In the genomic region with DNA sequence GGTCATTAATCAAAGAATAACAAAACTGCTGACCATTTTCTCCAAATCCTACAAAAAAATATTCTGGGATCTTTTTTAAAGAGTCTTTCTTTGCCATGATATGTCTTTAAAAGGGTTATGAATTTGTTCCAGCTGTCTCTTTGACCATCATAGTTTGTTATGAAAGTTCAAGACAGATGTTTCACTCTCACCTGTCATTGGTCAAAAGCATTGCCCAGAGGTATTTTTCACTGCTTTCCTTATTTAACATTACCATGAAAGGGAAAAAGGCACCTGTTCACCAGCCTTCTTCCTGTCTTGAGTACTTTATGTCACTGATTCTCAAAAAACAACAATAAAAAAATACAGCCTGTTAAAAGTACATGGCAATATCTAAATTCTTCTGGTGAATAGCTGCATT, we compare ENCODE assay signal across 33 cellular contexts.
"Had no signal": no experiment of that assay in that cellular context is flagged by ENCODE, and none has a peak within 500 bp of the region (broad histone marks: within the 10 kb centered on the region; RNA-seq: fewer than 3 reads in every experiment).

No MANE protein-coding gene starts in this region.

- H3K4me3 Mint-ChIP-seq: activated B cell treated with CpG ODN at 0.5 μM for 24 hours; activated CD4-positive, alpha-beta memory T cell treated with anti-CD3 and anti-CD28 coated beads for 36 hours; activated CD4-positive, alpha-beta T cell treated with anti-CD3 and anti-CD28 coated beads, Interleukin-2, amount 10 ng/mL, durations not matched to agents 24 days and 14 days; activated CD8-positive, alpha-beta T cell treated with anti-CD3 and anti-CD28 coated beads for 36 hours; activated naive CD4-positive, alpha-beta T cell treated with anti-CD3 and anti-CD28 coated beads for 36 hours; activated naive CD8-positive, alpha-beta T cell treated with anti-CD3 and anti-CD28 coated beads for 36 hours; activated T-cell treated with anti-CD3 and anti-CD28 coated beads, Interleukin-2, amount 50 U/mL, for 4 hours; activated T-cell treated with anti-CD3 and anti-CD28 coated beads, Interleukin-2, amount 50 U/mL, for 72 hours; activated T-helper 1 cell treated with anti-CD3 and anti-CD28 coated beads, Interleukin-12 subunit alpha, Interleukin-12 subunit beta, Interleukin-2, Interleukin-4 antibody, amounts not matched to agents 30 ng/mL and 10 ng/mL and 1 ng/mL, durations not matched to agents 14 hours and 24 hours and 36 hours; activated T-helper 17 cell treated with anti-CD3 and anti-CD28 coated beads, Interleukin-2, amount 50 U/mL, for 72 hours; T-helper 2 cell treated with Interferon-gamma antibody and Interleukin-4, amounts not matched to agents 5 μg/mL and 100 μg/mL, for 36 hours had no signal

- DNase-seq: activated B cell treated with CpG ODN at 0.5 μM for 24 hours; activated CD4-positive, alpha-beta memory T cell treated with anti-CD3 and anti-CD28 coated beads for 36 hours; activated CD4-positive, alpha-beta T cell treated with anti-CD3 and anti-CD28 coated beads for 4 hours; activated CD4-positive, alpha-beta T cell treated with anti-CD3 and anti-CD28 coated beads, Interleukin-2, amount 10 ng/mL, durations not matched to agents 24 days and 14 days; activated CD4-positive, alpha-beta T cell treated with anti-CD3 and anti-CD28 coated beads, Interleukin-2, amount 50 U/mL, for 1 hour; activated CD4-positive, alpha-beta T cell treated with anti-CD3 and anti-CD28 coated beads, Interleukin-2, amount 50 U/mL, for 4 hours; activated CD4-positive, CD25-positive, alpha-beta regulatory T cell treated with anti-CD3 and anti-CD28 coated beads, Interleukin-2, amount 50 U/mL, for 72 hours; activated CD8-positive, alpha-beta memory T cell treated with anti-CD3 and anti-CD28 coated beads, Interleukin-2, amount 50 U/mL, for 4 hours; activated CD8-positive, alpha-beta T cell treated with anti-CD3 and anti-CD28 coated beads for 36 hours; activated effector memory CD4-positive, alpha-beta T cell treated with anti-CD3 and anti-CD28 coated beads, Interleukin-2, amount 50 U/mL, for 16 hours; activated gamma-delta T cell treated with Interleukin-2 at 50 U/mL for 16 hours; activated naive CD4-positive, alpha-beta T cell; activated naive CD4-positive, alpha-beta T cell treated with anti-CD3 and anti-CD28 coated beads for 36 hours; activated naive CD4-positive, alpha-beta T cell treated with anti-CD3 and anti-CD28 coated beads, Interleukin-2, amount 50 U/mL, for 16 hours; activated naive CD8-positive, alpha-beta T cell treated with anti-CD3 and anti-CD28 coated beads for 36 hours; activated T-cell treated with anti-CD3 and anti-CD28 coated beads for 4 hours; activated T-cell treated with anti-CD3 and anti-CD28 coated beads, Interleukin-2, amount 50 U/mL, for 1 hour; activated T-cell treated with anti-CD3 and anti-CD28 coated beads, Interleukin-2, amount 50 U/mL, for 4 hours; activated T-cell treated with anti-CD3 and anti-CD28 coated beads, Interleukin-2, amount 50 U/mL, for 72 hours; adrenal gland; amniotic stem cell; aorta; body of pancreas; brain microvascular endothelial cell; central memory CD4-positive, alpha-beta T cell; T-helper 2 cell; T-helper 9 cell had no signal

- H3K27me3 Mint-ChIP-seq: activated B cell treated with CpG ODN at 0.5 μM for 24 hours; activated CD4-positive, alpha-beta memory T cell treated with anti-CD3 and anti-CD28 coated beads for 36 hours; activated CD4-positive, alpha-beta T cell treated with anti-CD3 and anti-CD28 coated beads, Interleukin-2, amount 10 ng/mL, durations not matched to agents 24 days and 14 days; activated CD8-positive, alpha-beta T cell treated with anti-CD3 and anti-CD28 coated beads for 36 hours; activated naive CD8-positive, alpha-beta T cell treated with anti-CD3 and anti-CD28 coated beads for 36 hours; activated T-helper 17 cell treated with anti-CD3 and anti-CD28 coated beads, Interleukin-2, amount 50 U/mL, for 72 hours had no signal

- ATAC-seq: activated CD8-positive, alpha-beta T cell treated with anti-CD3 and anti-CD28 coated beads for 36 hours; activated naive CD4-positive, alpha-beta T cell treated with anti-CD3 and anti-CD28 coated beads, Interleukin-2, amount 50 U/mL, for 72 hours; activated T-cell treated with anti-CD3 and anti-CD28 coated beads, Interleukin-2, amount 50 U/mL, for 4 hours; activated T-cell treated with anti-CD3 and anti-CD28 coated beads, Interleukin-2, amount 50 U/mL, for 72 hours; activated T-helper 17 cell treated with anti-CD3 and anti-CD28 coated beads, Interleukin-2, amount 50 U/mL, for 72 hours; body of pancreas had no signal

- H3K27me3 ChIP-seq: adrenal gland, body of pancreas, brain microvascular endothelial cell, breast epithelium had no signal

- H3K27ac ChIP-seq: adrenal gland, body of pancreas, brain microvascular endothelial cell, breast epithelium, VCaP had no signal

- H3K36me3 ChIP-seq: adrenal gland, brain microvascular endothelial cell, breast epithelium had no signal

- H3K9me3 Mint-ChIP-seq: activated CD4-positive, alpha-beta T cell treated with anti-CD3 and anti-CD28 coated beads, Interleukin-2, amount 10 ng/mL, durations not matched to agents 24 days and 14 days had no signal

- H3K27ac Mint-ChIP-seq: activated B cell treated with CpG ODN at 0.5 μM for 24 hours; activated CD4-positive, alpha-beta memory T cell treated with anti-CD3 and anti-CD28 coated beads for 36 hours; activated CD4-positive, alpha-beta T cell treated with anti-CD3 and anti-CD28 coated beads, Interleukin-2, amount 10 ng/mL, durations not matched to agents 24 days and 14 days; activated CD8-positive, alpha-beta T cell treated with anti-CD3 and anti-CD28 coated beads for 36 hours; activated naive CD4-positive, alpha-beta T cell treated with anti-CD3 and anti-CD28 coated beads for 36 hours; activated naive CD4-positive, alpha-beta T cell treated with anti-CD3 and anti-CD28 coated beads, Interleukin-2, amount 50 U/mL, for 72 hours; activated naive CD8-positive, alpha-beta T cell treated with anti-CD3 and anti-CD28 coated beads for 36 hours; activated T-cell treated with anti-CD3 and anti-CD28 coated beads, Interleukin-2, amount 50 U/mL, for 72 hours; activated T-helper 1 cell treated with anti-CD3 and anti-CD28 coated beads, Interleukin-12 subunit alpha, Interleukin-12 subunit beta, Interleukin-2, Interleukin-4 antibody, amounts not matched to agents 30 ng/mL and 10 ng/mL and 1 ng/mL, durations not matched to agents 14 hours and 24 hours and 36 hours; activated T-helper 17 cell treated with anti-CD3 and anti-CD28 coated beads, Interleukin-2, amount 50 U/mL, for 72 hours; T-helper 2 cell treated with Interferon-gamma antibody and Interleukin-4, amounts not matched to agents 5 μg/mL and 100 μg/mL, for 36 hours had no signal

- H3K9me3 ChIP-seq: adrenal gland, body of pancreas had no signal

- H3K4me1 ChIP-seq: adrenal gland, body of pancreas, breast epithelium had no signal

- H3K4me3 ChIP-seq: adrenal gland, body of pancreas, breast epithelium had no signal

- H3K4me1 Mint-ChIP-seq: activated B cell treated with CpG ODN at 0.5 μM for 24 hours; activated CD4-positive, alpha-beta T cell treated with anti-CD3 and anti-CD28 coated beads, Interleukin-2, amount 10 ng/mL, durations not matched to agents 24 days and 14 days; activated naive CD8-positive, alpha-beta T cell treated with anti-CD3 and anti-CD28 coated beads for 36 hours; activated T-helper 17 cell treated with anti-CD3 and anti-CD28 coated beads, Interleukin-2, amount 50 U/mL, for 72 hours had no signal

- H3K36me3 Mint-ChIP-seq: activated CD4-positive, alpha-beta memory T cell treated with anti-CD3 and anti-CD28 coated beads for 36 hours; activated naive CD8-positive, alpha-beta T cell treated with anti-CD3 and anti-CD28 coated beads for 36 hours had no signal
